ENCODE assay signal across 23 cellular contexts in genomic region chr20:8562356-8562755, GRCh38.
"Had no signal": no experiment of that assay in that cellular context is flagged by ENCODE, and none has a peak within 500 bp of the region (broad histone marks: within the 10 kb centered on the region; RNA-seq: fewer than 3 reads in every experiment).

No MANE protein-coding gene starts in this region.

- ATAC-seq: heart right ventricle; naive thymus-derived CD8-positive, alpha-beta T cell; pancreas; right cardiac atrium; sciatic nerve; stimulated activated naive B cell treated with anti-CD40 and anti-IgM and Interleukin-4, amounts not matched to agents 10 μg/mL and 1 μg/mL and 100 μg/mL, for 72 hours; stimulated activated naive CD8-positive, alpha-beta T cell treated with anti-CD3 and anti-CD28 coated beads, Interleukin-15, Interleukin-2, amounts not matched to agents 100 U/mL and 50 U/mL, for 24 hours; upper lobe of right lung had no signal

- H3K27me3 ChIP-seq: heart right ventricle, hepatocyte, pancreas, stomach, suprapubic skin, tibial artery, upper lobe of right lung had no signal

- H3K4me1 ChIP-seq: heart right ventricle, left ventricle myocardium inferior, pancreas, stomach, suprapubic skin, tibial artery, upper lobe of right lung had no signal

- H3K4me3 ChIP-seq: heart right ventricle, hepatocyte, left ventricle myocardium inferior, lung, pancreas, skin epidermis, stomach, suprapubic skin, thoracic aorta, tibial artery, upper lobe of right lung had no signal

- H3K9me3 ChIP-seq: pancreas, suprapubic skin, thoracic aorta, upper lobe of right lung had no signal

- DNase-seq: heart right ventricle; islet precursor cell; left ventricle myocardium inferior; naive thymus-derived CD8-positive, alpha-beta T cell; pancreas; retina; right cardiac atrium; stimulated activated CD4-positive, alpha-beta T cell treated with anti-CD3 and anti-CD28 coated beads, Interleukin-12 subunit alpha, Interleukin-12 subunit beta, amount 100 ng/mL, for 4 hours; stimulated activated CD4-positive, alpha-beta T cell treated with anti-CD3 and anti-CD28 coated beads, Interleukin-15, amount 100 ng/mL, for 24 hours; stimulated activated CD4-positive, alpha-beta T cell treated with anti-CD3 and anti-CD28 coated beads, Interleukin-2, amount 100 ng/mL, for 24 hours; stimulated activated CD4-positive, alpha-beta T cell treated with anti-CD3 and anti-CD28 coated beads, Interleukin-4, amount 100 ng/mL, for 1 hour; stimulated activated naive B cell treated with anti-CD40 and anti-IgM and Interleukin-4, amounts not matched to agents 10 μg/mL and 1 μg/mL and 100 μg/mL, for 72 hours; stimulated activated naive CD8-positive, alpha-beta T cell treated with anti-CD3 and anti-CD28 coated beads, Interleukin-15, Interleukin-2, amounts not matched to agents 100 U/mL and 50 U/mL, for 24 hours; stomach; tibial artery; trophoblast cell; upper lobe of right lung had no signal

- H3K27ac ChIP-seq: heart right ventricle, hepatocyte, left ventricle myocardium inferior, pancreas, skin epidermis, stomach, suprapubic skin, thoracic aorta, tibial artery, upper lobe of right lung had no signal

- H3K36me3 ChIP-seq: heart right ventricle, left ventricle myocardium inferior, pancreas, stomach, suprapubic skin, thoracic aorta, tibial artery, upper lobe of right lung had no signal
